ENCODE assay signal across 1 cellular context in genomic region chrX:68462197-68462596, GRCh38.
TF ChIP-seq lines count a peak whose summit lies in the region.

No MANE protein-coding gene starts in this region.

TF ChIP-seq in K562, 482 proteins besides CTCF, POLR2A, EP300 and RAD21 (continued from another document and continues in another):
- TF ChIP-seq TSHZ1 (CRISPR knock-in tag; IDR thresholded peaks at IDR 0.05) = no peak
- TF ChIP-seq ZKSCAN1 (IDR thresholded peaks at IDR 0.05; ENCODE audit: low read depth, low read length) = no peak
- no peak for TF ChIP-seq TGIF2 (CRISPR knock-in tag; IDR thresholded peaks at IDR 0.05)
- TF ChIP-seq NR2C1 (IDR thresholded peaks at IDR 0.05) = no peak
- TF ChIP-seq NR2C1 (tag; IDR thresholded peaks at IDR 0.05) = peak; percentile 74
- TF ChIP-seq TRIM28 (IDR thresholded peaks at IDR 0.05) = no peak
- no peak for TF ChIP-seq FOXM1 (IDR thresholded peaks at IDR 0.05; ENCODE audit: low read depth)
- no peak for TF ChIP-seq FOXM1 (CRISPR knock-in tag; IDR thresholded peaks at IDR 0.05; ENCODE audit: low read depth)
- no peak for TF ChIP-seq SRF (CRISPR knock-in tag; IDR thresholded peaks at IDR 0.05)
- TF ChIP-seq NR1H2 (CRISPR knock-in tag; IDR thresholded peaks at IDR 0.05) = no peak
- no peak for TF ChIP-seq GATAD2B (IDR thresholded peaks at IDR 0.05; ENCODE audit: borderline replicate concordance)
- no peak for TF ChIP-seq RBFOX2 (IDR thresholded peaks at IDR 0.05; ENCODE audit: low read depth, low read length)
- no peak for TF ChIP-seq ZNF124 (CRISPR knock-in tag; IDR thresholded peaks at IDR 0.05)
- TF ChIP-seq WHSC1 (IDR thresholded peaks at IDR 0.05; ENCODE audit: low read length) = no peak
- no peak for TF ChIP-seq TAF1 (IDR thresholded peaks at IDR 0.05; ENCODE audit: control insufficient read depth, extremely low read depth, insufficient read depth, low read length, severe bottlenecking)
- TF ChIP-seq DACH1 (IDR thresholded peaks at IDR 0.05; ENCODE audit: partially characterized antibody) = no peak
- no peak for TF ChIP-seq CCAR2 (IDR thresholded peaks at IDR 0.05; ENCODE audit: low read depth, low read length)
- no peak for TF ChIP-seq KAT8 (IDR thresholded peaks at IDR 0.05; ENCODE audit: low read depth)
- TF ChIP-seq RREB1 (CRISPR knock-in tag; IDR thresholded peaks at IDR 0.05) = no peak
- TF ChIP-seq PTTG1 (tag; IDR thresholded peaks at IDR 0.05; ENCODE audit: low read depth) = peak; percentile 82
- TF ChIP-seq MLLT1 (IDR thresholded peaks at IDR 0.05) = no peak
- no peak for TF ChIP-seq ZMIZ1 (IDR thresholded peaks at IDR 0.05; ENCODE audit: low read depth in 2 of 2, low read length in 2 of 2)
- TF ChIP-seq SRSF3 (IDR thresholded peaks at IDR 0.05; ENCODE audit: insufficient read depth, low read length) = no peak
- peak; percentile 88 for TF ChIP-seq ZNF311 (CRISPR knock-in tag; IDR thresholded peaks at IDR 0.05)
- no peak for TF ChIP-seq U2AF1 (optimal IDR thresholded peaks at IDR 0.05; ENCODE audit: low read depth, low read length)
- TF ChIP-seq CLOCK (CRISPR knock-in tag; IDR thresholded peaks at IDR 0.05; ENCODE audit: borderline replicate concordance) = no peak
- no peak for TF ChIP-seq CREB5 (CRISPR knock-in tag; IDR thresholded peaks at IDR 0.05)
- no peak for TF ChIP-seq ZNF740 (CRISPR knock-in tag; IDR thresholded peaks at IDR 0.05)
- TF ChIP-seq ZNF740 (tag; IDR thresholded peaks at IDR 0.05) = peak in 1 of 2 experiments; percentile 55; a peak in 1 of 4 replicates
- TF ChIP-seq HNRNPUL1 (IDR thresholded peaks at IDR 0.05; ENCODE audit: low read length) = no peak
- no peak for TF ChIP-seq PHB2 (IDR thresholded peaks at IDR 0.05; ENCODE audit: low read depth)
- 0 out of 2 replicates have a peak, but pooled peaks have one; percentile 27 for TF ChIP-seq ZNF583 (CRISPR knock-in tag; IDR thresholded peaks at IDR 0.05)
- TF ChIP-seq ATF3 (IDR thresholded peaks at IDR 0.05) = no peak
- no peak for TF ChIP-seq ATF3 (CRISPR knock-in tag; conservative IDR thresholded peaks at IDR 0.05)
